13 cellular contexts compared by ENCODE assay signal in genomic region chrX:7435822-7436221, GRCh38.
"Had no signal": no experiment of that assay in that cellular context is flagged by ENCODE, and none has a peak within 500 bp of the region (broad histone marks: within the 10 kb centered on the region; RNA-seq: fewer than 3 reads in every experiment).

No MANE protein-coding gene starts in this region.

- H3K9me3 ChIP-seq: gastroesophageal sphincter, ovary, thyroid gland, uterus had no signal

- H3K27me3 ChIP-seq: gastroesophageal sphincter, neural progenitor cell, ovary, thyroid gland, uterus had no signal

- H3K4me3 Mint-ChIP-seq: activated CD4-positive, alpha-beta T cell treated with anti-CD3 and anti-CD28 coated beads, Interleukin-2, amount 10 ng/mL, durations not matched to agents 7 days and 5 days; activated naive CD4-positive, alpha-beta T cell treated with anti-CD3 and anti-CD28 coated beads, Interleukin-2, amount 50 U/mL, for 24 hours; brain; neural progenitor cell had no signal

- H3K4me1 ChIP-seq: gastroesophageal sphincter, neural progenitor cell, thyroid gland, uterus had no signal

- H3K9ac ChIP-seq: neural progenitor cell had no signal

- H3K36me3 Mint-ChIP-seq: activated naive CD4-positive, alpha-beta T cell treated with anti-CD3 and anti-CD28 coated beads, Interleukin-2, amount 50 U/mL, for 24 hours; brain; neural progenitor cell had no signal

- H3K4me2 ChIP-seq: neural progenitor cell had no signal

- H2AFZ ChIP-seq: neural progenitor cell had no signal

- H3K27me3 Mint-ChIP-seq: activated CD4-positive, alpha-beta T cell treated with anti-CD3 and anti-CD28 coated beads, Interleukin-2, amount 10 ng/mL, durations not matched to agents 7 days and 5 days; activated naive CD4-positive, alpha-beta T cell treated with anti-CD3 and anti-CD28 coated beads, Interleukin-2, amount 50 U/mL, for 24 hours had no signal

- H3K36me3 ChIP-seq: gastroesophageal sphincter, neural progenitor cell, ovary, thyroid gland, uterus had no signal

- H3K9me3 Mint-ChIP-seq: neural progenitor cell had no signal

- H3K27ac Mint-ChIP-seq: activated CD4-positive, alpha-beta T cell treated with anti-CD3 and anti-CD28 coated beads, Interleukin-2, amount 10 ng/mL, durations not matched to agents 7 days and 5 days; activated naive CD4-positive, alpha-beta T cell treated with anti-CD3 and anti-CD28 coated beads, Interleukin-2, amount 50 U/mL, for 24 hours; neural progenitor cell had no signal

- DNase-seq: activated CD4-positive, alpha-beta T cell treated with anti-CD3 and anti-CD28 coated beads, Interleukin-2, amount 10 ng/mL, durations not matched to agents 7 days and 5 days; activated CD4-positive, CD25-positive, alpha-beta regulatory T cell; amygdala; ovary; stimulated activated CD4-positive, alpha-beta T cell treated with anti-CD3 and anti-CD28 coated beads, Interleukin-15, amount 100 ng/mL, for 24 hours; T-helper 2 cell; thyroid gland; uterus had no signal

- ATAC-seq: esophagus mucosa, gastroesophageal sphincter had no signal

- H3K27ac ChIP-seq: gastroesophageal sphincter, neural progenitor cell, ovary, thyroid gland, uterus had no signal

- H3K4me3 ChIP-seq: gastroesophageal sphincter, neural progenitor cell, ovary, thyroid gland, uterus had no signal

- H3K4me1 Mint-ChIP-seq: activated CD4-positive, alpha-beta T cell treated with anti-CD3 and anti-CD28 coated beads, Interleukin-2, amount 10 ng/mL, durations not matched to agents 7 days and 5 days; activated naive CD4-positive, alpha-beta T cell treated with anti-CD3 and anti-CD28 coated beads, Interleukin-2, amount 50 U/mL, for 24 hours had no signal
